Comparison of ENCODE assay signal across 1 cellular context in the genomic region with DNA sequence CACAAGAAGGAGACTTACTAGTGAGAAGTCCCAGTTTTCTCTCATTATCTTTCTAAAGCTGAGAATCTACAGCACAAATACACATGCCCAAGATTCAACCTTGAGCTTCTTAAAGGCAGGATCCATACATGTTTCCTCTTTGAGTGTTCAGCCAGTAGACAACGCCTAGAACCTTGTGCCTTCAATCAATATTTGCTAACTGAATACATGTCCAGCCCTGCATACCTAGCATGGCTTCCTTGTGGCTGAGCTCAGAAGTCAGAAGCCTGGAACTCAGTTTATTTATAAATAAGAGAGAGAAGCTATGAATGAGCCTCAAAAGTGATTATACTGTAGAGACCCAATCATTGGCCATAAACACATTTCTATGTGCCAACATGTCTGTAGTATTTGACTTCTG.
TF ChIP-seq lines count a peak whose summit lies in the region.

No MANE protein-coding gene starts in this region.

TF ChIP-seq in IMR-90, 13 proteins besides CTCF, POLR2A, EP300 and RAD21:
- TF ChIP-seq NFE2L2 (IDR thresholded peaks at IDR 0.05; ENCODE audit: low read depth, low read length) (no peak), RFX5 (IDR thresholded peaks at IDR 0.05; ENCODE audit: low read depth, low read length) (no peak), BHLHE40 (IDR thresholded peaks at IDR 0.05; ENCODE audit: low read depth, low read length) (no peak), MAFK (IDR thresholded peaks at IDR 0.05; ENCODE audit: low read depth, low read length) (no peak), FOS (IDR thresholded peaks at IDR 0.05; ENCODE audit: low read depth, low read length) (no peak), CHD1 (IDR thresholded peaks at IDR 0.05; ENCODE audit: low read depth, low read length) (no peak), SMC3 (IDR thresholded peaks at IDR 0.05; ENCODE audit: low read depth, low read length) (no peak), MAZ (IDR thresholded peaks at IDR 0.05; ENCODE audit: borderline replicate concordance, low read depth, low read length) (no peak), ELK1 (IDR thresholded peaks at IDR 0.05; ENCODE audit: borderline replicate concordance, low read depth, low read length) (no peak), RCOR1 (IDR thresholded peaks at IDR 0.05; ENCODE audit: insufficient replicate concordance, low read length) (no peak), MXI1 (IDR thresholded peaks at IDR 0.05; ENCODE audit: borderline replicate concordance, low read depth, low read length) (no peak), CEBPB (IDR thresholded peaks at IDR 0.05; ENCODE audit: low read depth, low read length) (no peak)
- TF ChIP-seq, protein P1, sequence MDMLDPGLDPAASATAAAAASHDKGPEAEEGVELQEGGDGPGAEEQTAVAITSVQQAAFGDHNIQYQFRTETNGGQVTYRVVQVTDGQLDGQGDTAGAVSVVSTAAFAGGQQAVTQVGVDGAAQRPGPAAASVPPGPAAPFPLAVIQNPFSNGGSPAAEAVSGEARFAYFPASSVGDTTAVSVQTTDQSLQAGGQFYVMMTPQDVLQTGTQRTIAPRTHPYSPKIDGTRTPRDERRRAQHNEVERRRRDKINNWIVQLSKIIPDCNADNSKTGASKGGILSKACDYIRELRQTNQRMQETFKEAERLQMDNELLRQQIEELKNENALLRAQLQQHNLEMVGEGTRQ (IDR thresholded peaks at IDR 0.05; ENCODE audit: low read depth, low read length), result no peak
